Comparison of ENCODE assay signal across 8 cellular contexts in genomic region chr15:25860885-25861866, GRCh38. TPM values are rescaled to one million over a fixed set of nuclear protein-coding genes. Genes with fewer than 3 reads are reported as not detected.
DNase-seq lines count a peak whose midpoint lies in the region; ATAC-seq, FAIRE-seq and TF ChIP-seq lines count a peak whose summit lies in the region.

No MANE protein-coding gene starts in this region.

- H3K4me2 ChIP-seq in GM12878 (ENCODE audit: control insufficient read depth, insufficient read depth) = no peak overlapping the region

- DNase-seq in KG1 (lab: John Stamatoyannopoulos, UW) (peak; percentile 22), GM12878 (ENCODE audit: low read depth, low spot score) (no peak), naive B cell (no peak), A172 (ENCODE audit: low spot score) (no peak), 8988T (no peak)

- H3K36me3 Mint-ChIP-seq in naive B cell = no peaks in the 10 kb centered on the region

- no peak for TF ChIP-seq EP300 in GM12878 (IDR thresholded peaks at IDR 0.05; ENCODE audit: borderline replicate concordance in 1 of 2, control insufficient read depth in 1 of 2, low read depth in 2 of 2, low read length in 2 of 2)

- ATAC-seq in GM12878 = peak; percentile 27; the same call in 1 of the 3 replicates
- ATAC-seq in naive B cell (ENCODE audit: low read depth in 2 of 2) = peak; percentile 40 to 46
- no peak for ATAC-seq in GM18505 (IDR thresholded peaks at IDR 0.05; ENCODE audit: unreplicated experiment)
- no peak for ATAC-seq in GM21737 (IDR thresholded peaks at IDR 0.05; ENCODE audit: unreplicated experiment)

- H3K4me1 ChIP-seq in ACC112 (ENCODE audit: control insufficient read depth, insufficient read depth, low read length, unreplicated experiment) (peaks cover 25% of the 10 kb centered on the region), GM12878 (ENCODE audit: control insufficient read depth, insufficient read depth, low read length) (no peaks in the 10 kb centered on the region)

- no peak overlapping the region for H3K9ac ChIP-seq in GM12878 (ENCODE audit: control insufficient read depth, insufficient read depth, low read length)

- no peaks in the 10 kb centered on the region; the same call in 2 of the 3 replicates for H3K9me3 ChIP-seq in GM12878 (replicated peaks; ENCODE audit: control insufficient read depth, insufficient read depth, low read length)

- H4K20me1 ChIP-seq in GM12878 (ENCODE audit: control insufficient read depth, insufficient read depth) = no peaks in the 10 kb centered on the region

- in situ Hi-C loops in GM12878 (cut with MboI) = loop anchor here (10.0 kb wide), 1 partner anchor 166 kb away; no protein-coding TSS in a partner anchor

- TF ChIP-seq POLR2A in GM12878 (IDR thresholded peaks at IDR 0.05; ENCODE audit: low read depth, low read length) (no peak), GM18505 (IDR thresholded peaks at IDR 0.05; ENCODE audit: borderline replicate concordance, extremely low read depth, insufficient read depth, insufficient read length) (no peak)

- 62% methylated on average over 20 of the region's 20 CpGs for WGBS in GM12878 (ENCODE audit: insufficient coverage, insufficient replicate concordance, low lambda C conversion rate, missing lambda C conversion rate)

- no peaks in the 10 kb centered on the region for H3K27me3 ChIP-seq in ACC112 (ENCODE audit: insufficient read depth, low read length)
- no peaks in the 10 kb centered on the region; a peak in 1 of 4 replicates for H3K27me3 ChIP-seq in GM12878 (replicated peaks in 1 of 2; ENCODE audit: control insufficient read depth in 2 of 2, insufficient read depth in 2 of 2, low read length in 1 of 2)

- H3K9me3 Mint-ChIP-seq in naive B cell = peaks cover 0 to under 1% (median 0%) of the 10 kb centered on the region in 7 donors

- H3K27me3 Mint-ChIP-seq in naive B cell = peaks cover 48 to 71% (median 55%) of the 10 kb centered on the region in 3 donors

- peaks cover 20 to 27% (median 23%) of the 10 kb centered on the region in 3 donors for H3K4me1 Mint-ChIP-seq in naive B cell

- H3K4me3 ChIP-seq in ACC112 (ENCODE audit: low read depth, low read length) (peak overlapping the region; percentile 99), GM12878 (no peak overlapping the region)

- H3K36me3 ChIP-seq in ACC112 (ENCODE audit: insufficient read depth, low read length) (peaks cover 4% of the 10 kb centered on the region; the same call in 1 of the 2 replicates), GM12878 (ENCODE audit: control insufficient read depth in 2 of 2, insufficient read depth in 2 of 2, low read length in 1 of 2) (no peaks in the 10 kb centered on the region)

- no TSS peak for BruUV-seq in GM12878 (replicated peaks; lab: Mats Ljungman, UMichigan)

- no peak for FAIRE-seq in GM12878 (lab: Jason Lieb, UNC)

- intact Hi-C loops in GM12878 (cut with micrococcal nuclease; ENCODE audit: unreplicated experiment) = no loop called here

- TF ChIP-seq RAD21 in GM12878 (IDR thresholded peaks at IDR 0.05; ENCODE audit: insufficient read depth, low read depth, low read length) = no peak

- no peak overlapping the region for H2AFZ ChIP-seq in ACC112 (ENCODE audit: low read length, unreplicated experiment)
- H2AFZ ChIP-seq in GM12878 (ENCODE audit: control insufficient read depth, low read depth, low read length) = no peak overlapping the region

- H3K4me3 Mint-ChIP-seq in naive B cell = peak overlapping the region; percentile 65 to 91 (median 80)

- RAD21 ChIA-PET in GM12878 (lab: Charles Lee; ENCODE audit: unreplicated experiment) = no interaction called here

- peak overlapping the region in 1 of 6 donors; percentile 3 for H3K27ac Mint-ChIP-seq in naive B cell

- POLR2A ChIA-PET in GM12878 (lab: Charles Lee) = no interaction called here

- CTCF ChIA-PET in GM12878 (lab: Yijun Ruan, JAX) = no interaction called here

- peaks cover 67% of the 10 kb centered on the region for H3K79me2 ChIP-seq in ACC112 (ENCODE audit: control insufficient read depth, insufficient read depth, low read length, unreplicated experiment)
- no peaks in the 10 kb centered on the region for H3K79me2 ChIP-seq in GM12878 (ENCODE audit: control insufficient read depth, insufficient read depth, low read length)

- SMC1A ChIA-PET in GM12878 (lab: Charles Lee; ENCODE audit: uncharacterized antibody, unreplicated experiment) = no interaction called here

- H3K27ac ChIP-seq in ACC112 (ENCODE audit: low read depth, low read length) (no peak overlapping the region; the same call in 1 of the 2 replicates), GM12878 (ENCODE audit: control insufficient read depth, insufficient read depth) (no peak overlapping the region)

- TF ChIP-seq CTCF in GM12878 (IDR thresholded peaks at IDR 0.05 in 2 of 3, conservative IDR thresholded peaks at IDR 0.05 in 1 of 3; ENCODE audit: control insufficient read depth in 2 of 3, extremely low read depth in 1 of 3, insufficient read depth in 1 of 3, low read depth in 3 of 3, low read length in 3 of 3) = no peak

TF ChIP-seq in GM12878, 131 proteins besides CTCF, POLR2A, EP300 and RAD21:
- TF ChIP-seq ATF7 (IDR thresholded peaks at IDR 0.05; ENCODE audit: low read depth) (no peak), HDAC2 (IDR thresholded peaks at IDR 0.05) (no peak), NFIC (IDR thresholded peaks at IDR 0.05; ENCODE audit: low read depth, low read length) (no peak), PBX3 (IDR thresholded peaks at IDR 0.05; ENCODE audit: insufficient replicate concordance, low read depth, low read length) (no peak), MYB (IDR thresholded peaks at IDR 0.05; ENCODE audit: borderline replicate concordance, low read depth, low read length) (no peak), ZNF217 (IDR thresholded peaks at IDR 0.05) (no peak), MYC (IDR thresholded peaks at IDR 0.05; ENCODE audit: insufficient read depth, insufficient read length, insufficient replicate concordance, low read length, severe bottlenecking) (no peak), RBBP5 (conservative IDR thresholded peaks at IDR 0.05) (no peak), ZSCAN29 (IDR thresholded peaks at IDR 0.05) (no peak), SP1 (IDR thresholded peaks at IDR 0.05; ENCODE audit: low read depth, low read length) (no peak), PML (IDR thresholded peaks at IDR 0.05; ENCODE audit: low read length) (no peak), YBX1 (IDR thresholded peaks at IDR 0.05) (no peak), RAD51 (IDR thresholded peaks at IDR 0.05) (no peak), TARDBP (IDR thresholded peaks at IDR 0.05; ENCODE audit: borderline replicate concordance) (no peak)

RNA-seq across cellular contexts. Expression of gene ATP10A, which starts 2.0 kb away (rescaled TPM):
- total RNA-seq in GM12878 (2013; cell fraction: nucleolus; rRNA removed) = 11.9 and 15.8 TPM in 2 replicates
- total RNA-seq in GM12878 (2014; rRNA removed) (0.49 and 0.51 TPM in 2 replicates), GM12878 (2014; rRNA removed; fragmentation: Illumina TruSeq; extraction: Trizol) (0.23 and 0.27 TPM in 2 replicates), GM12878 (2021) (1.1 and 1.5 TPM in 2 replicates)
- polyA plus RNA-seq in GM12878 (2011; ENCODE audit: low read depth) = not detected
- polyA plus RNA-seq in GM12878 (2011; rRNA removed) (not detected in 2 replicates), GM12878 (2014; fragmentation: Illumina TruSeq; extraction: Trizol) (0.35 and 0.38 TPM in 2 replicates), GM12878 (2014; fragmentation: Nextera tagmentation; extraction: Ambion mirVana) (under 1 TPM in 1 of 2 experiments, not detected in 1; 0.07 TPM), GM12878 (2014; rRNA removed) (0.39 and 0.45 TPM in 2 replicates), GM12878 (2016; fragmentation: Nextera tagmentation; extraction: Ambion mirVana) (under 1 TPM; 0.04 to 0.11 TPM), naive B cell (ENCODE audit: low read depth in 6 of 6) (under 1 TPM in 2 of 6 donors, not detected in 4; 0.14 to 0.15 TPM)
- 0.01 and 0.02 TPM in 2 replicates for polyA plus RNA-seq in GM12878 (2011; cell fraction: cytosol; rRNA removed)
- polyA plus RNA-seq in GM12878 (2011; cell fraction: nucleus; rRNA removed) = 0.01 TPM in 2 replicates
- polyA plus RNA-seq in GM12878 (2012) = 0.07 and 0.12 TPM in 2 replicates
- polyA minus RNA-seq in GM12878 (2011; rRNA and poly(A)+ RNA removed) = not detected in 2 replicates
- not detected in 2 replicates for polyA minus RNA-seq in GM12878 (2011; cell fraction: cytosol; rRNA and poly(A)+ RNA removed)
- polyA minus RNA-seq in GM12878 (2011; cell fraction: nucleus; rRNA and poly(A)+ RNA removed) = not detected in 2 replicates
- not detected in 2 replicates for total RNA-seq in A172 (2014; rRNA removed; shearing (Covaris generic))

Comparison
In these comparisons a context has a peak if more than half of its experiments do, and no peak if none do; other contexts are left out.
1. ATAC-seq: peak in GM12878 (single experiment) and naive B cell (2 of 2); none in GM18505 (single experiment) and GM21737 (single experiment).